In the genomic region with DNA sequence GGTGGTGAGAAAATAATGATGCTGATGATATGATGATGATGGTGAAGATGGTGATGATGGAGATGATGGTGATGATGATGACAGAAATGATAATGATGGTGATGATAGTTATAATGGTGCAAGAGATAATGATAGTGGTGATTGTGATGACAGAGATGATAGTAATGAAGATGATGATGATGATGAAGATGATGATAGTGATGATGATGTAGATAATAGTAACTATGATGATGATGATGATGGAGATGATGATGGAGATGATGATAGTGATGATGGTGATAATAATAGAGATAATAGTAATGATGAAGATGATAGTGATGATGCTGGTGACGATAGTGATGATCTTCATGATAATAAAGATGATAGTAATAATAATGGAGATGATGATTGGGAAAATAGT, we compare ENCODE assay signal across 2 cellular contexts.
TF ChIP-seq lines count a peak whose summit lies in the region.

No MANE protein-coding gene starts in this region.

TF ChIP-seq in HEK293, 187 proteins besides CTCF, POLR2A, EP300 and RAD21:
- TF ChIP-seq, protein P1, sequence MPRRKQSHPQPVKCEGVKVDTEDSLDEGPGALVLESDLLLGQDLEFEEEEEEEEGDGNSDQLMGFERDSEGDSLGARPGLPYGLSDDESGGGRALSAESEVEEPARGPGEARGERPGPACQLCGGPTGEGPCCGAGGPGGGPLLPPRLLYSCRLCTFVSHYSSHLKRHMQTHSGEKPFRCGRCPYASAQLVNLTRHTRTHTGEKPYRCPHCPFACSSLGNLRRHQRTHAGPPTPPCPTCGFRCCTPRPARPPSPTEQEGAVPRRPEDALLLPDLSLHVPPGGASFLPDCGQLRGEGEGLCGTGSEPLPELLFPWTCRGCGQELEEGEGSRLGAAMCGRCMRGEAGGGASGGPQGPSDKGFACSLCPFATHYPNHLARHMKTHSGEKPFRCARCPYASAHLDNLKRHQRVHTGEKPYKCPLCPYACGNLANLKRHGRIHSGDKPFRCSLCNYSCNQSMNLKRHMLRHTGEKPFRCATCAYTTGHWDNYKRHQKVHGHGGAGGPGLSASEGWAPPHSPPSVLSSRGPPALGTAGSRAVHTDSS (tag by site-specific recombination; IDR thresholded peaks at IDR 0.05) = peak; percentile 91
- TF ChIP-seq WT1 (tag by site-specific recombination; IDR thresholded peaks at IDR 0.05) (no peak), ZNF558 (tag by site-specific recombination; IDR thresholded peaks at IDR 0.05) (no peak), ZNF214 (tag by site-specific recombination; IDR thresholded peaks at IDR 0.05; ENCODE audit: borderline replicate concordance) (no peak), ZBTB7A (tag by site-specific recombination; IDR thresholded peaks at IDR 0.05; ENCODE audit: low read depth) (no peak), ZNF132 (tag by site-specific recombination; IDR thresholded peaks at IDR 0.05; ENCODE audit: borderline replicate concordance) (no peak), ZNF19 (tag by site-specific recombination; IDR thresholded peaks at IDR 0.05; ENCODE audit: low read depth) (no peak)
- TF ChIP-seq, protein P2, sequence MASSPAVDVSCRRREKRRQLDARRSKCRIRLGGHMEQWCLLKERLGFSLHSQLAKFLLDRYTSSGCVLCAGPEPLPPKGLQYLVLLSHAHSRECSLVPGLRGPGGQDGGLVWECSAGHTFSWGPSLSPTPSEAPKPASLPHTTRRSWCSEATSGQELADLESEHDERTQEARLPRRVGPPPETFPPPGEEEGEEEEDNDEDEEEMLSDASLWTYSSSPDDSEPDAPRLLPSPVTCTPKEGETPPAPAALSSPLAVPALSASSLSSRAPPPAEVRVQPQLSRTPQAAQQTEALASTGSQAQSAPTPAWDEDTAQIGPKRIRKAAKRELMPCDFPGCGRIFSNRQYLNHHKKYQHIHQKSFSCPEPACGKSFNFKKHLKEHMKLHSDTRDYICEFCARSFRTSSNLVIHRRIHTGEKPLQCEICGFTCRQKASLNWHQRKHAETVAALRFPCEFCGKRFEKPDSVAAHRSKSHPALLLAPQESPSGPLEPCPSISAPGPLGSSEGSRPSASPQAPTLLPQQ (tag by site-specific recombination; IDR thresholded peaks at IDR 0.05) = no peak

TF ChIP-seq in K562, 482 proteins besides CTCF, POLR2A, EP300 and RAD21 (continued from another document):
- TF ChIP-seq, protein P3, sequence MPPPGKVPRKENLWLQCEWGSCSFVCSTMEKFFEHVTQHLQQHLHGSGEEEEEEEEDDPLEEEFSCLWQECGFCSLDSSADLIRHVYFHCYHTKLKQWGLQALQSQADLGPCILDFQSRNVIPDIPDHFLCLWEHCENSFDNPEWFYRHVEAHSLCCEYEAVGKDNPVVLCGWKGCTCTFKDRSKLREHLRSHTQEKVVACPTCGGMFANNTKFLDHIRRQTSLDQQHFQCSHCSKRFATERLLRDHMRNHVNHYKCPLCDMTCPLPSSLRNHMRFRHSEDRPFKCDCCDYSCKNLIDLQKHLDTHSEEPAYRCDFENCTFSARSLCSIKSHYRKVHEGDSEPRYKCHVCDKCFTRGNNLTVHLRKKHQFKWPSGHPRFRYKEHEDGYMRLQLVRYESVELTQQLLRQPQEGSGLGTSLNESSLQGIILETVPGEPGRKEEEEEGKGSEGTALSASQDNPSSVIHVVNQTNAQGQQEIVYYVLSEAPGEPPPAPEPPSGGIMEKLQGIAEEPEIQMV (tag; conservative IDR thresholded peaks at IDR 0.05; ENCODE audit: low read depth) = no peak
- TF ChIP-seq DACH1 (IDR thresholded peaks at IDR 0.05; ENCODE audit: partially characterized antibody) (peak; percentile 32), MGA (IDR thresholded peaks at IDR 0.05) (0 out of 2 replicates have a peak, but pooled peaks have one; percentile 13), PHB2 (IDR thresholded peaks at IDR 0.05; ENCODE audit: low read depth) (no peak), ZNF316 (IDR thresholded peaks at IDR 0.05) (peak; percentile 18; the same call in 1 of the 2 replicates), ATF3 (IDR thresholded peaks at IDR 0.05) (peak; percentile 20; the same call in 1 of the 2 replicates), ATF3 (CRISPR knock-in tag; conservative IDR thresholded peaks at IDR 0.05) (no peak)
- TF ChIP-seq, protein P4, sequence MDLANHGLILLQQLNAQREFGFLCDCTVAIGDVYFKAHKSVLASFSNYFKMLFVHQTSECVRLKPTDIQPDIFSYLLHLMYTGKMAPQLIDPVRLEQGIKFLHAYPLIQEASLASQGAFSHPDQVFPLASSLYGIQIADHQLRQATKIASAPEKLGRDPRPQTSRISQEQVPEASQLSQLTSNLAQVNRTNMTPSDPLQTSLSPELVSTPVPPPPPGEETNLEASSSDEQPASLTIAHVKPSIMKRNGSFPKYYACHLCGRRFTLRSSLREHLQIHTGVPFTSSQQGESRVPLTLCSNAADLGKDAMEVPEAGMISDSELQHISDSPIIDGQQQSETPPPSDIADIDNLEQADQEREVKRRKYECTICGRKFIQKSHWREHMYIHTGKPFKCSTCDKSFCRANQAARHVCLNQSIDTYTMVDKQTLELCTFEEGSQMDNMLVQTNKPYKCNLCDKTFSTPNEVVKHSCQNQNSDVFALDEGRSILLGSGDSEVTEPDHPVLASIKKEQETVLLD (IDR thresholded peaks at IDR 0.05) = peak; percentile 60; the same call in 1 of the 2 replicates
